Comparison of ENCODE assay signal across 24 cellular contexts in genomic region chr2:169887120-169887519, GRCh38. TPM values are rescaled to one million over a fixed set of nuclear protein-coding genes. Genes with fewer than 3 reads are reported as not detected.
DNase-seq lines count a peak whose midpoint lies in the region; ATAC-seq, FAIRE-seq and TF ChIP-seq lines count a peak whose summit lies in the region.
"Had no signal": no experiment of that assay in that cellular context is flagged by ENCODE, and none has a peak within 500 bp of the region (broad histone marks: within the 10 kb centered on the region; RNA-seq: fewer than 3 reads in every experiment).

No MANE protein-coding gene starts in this region.

- ATAC-seq in GM23338 = no peak
- ATAC-seq in WTC11 = no peak
- ATAC-seq in HG03139 (IDR thresholded peaks at IDR 0.05; ENCODE audit: unreplicated experiment) = no peak

- POLR2A ChIA-PET in HEK293T (lab: Yijun Ruan, JAX) = no interaction called here
- POLR2A ChIA-PET in WTC11 (lab: Charles Lee) = no interaction called here
- POLR2A ChIA-PET in Caco-2 (lab: Charles Lee) = no interaction called here

- no TSS peak for BruUV-seq in Caco-2 (replicated peaks; lab: Mats Ljungman, UMichigan)

- H3K36me3 ChIP-seq in GM23338 (ENCODE audit: insufficient read depth) = no peaks in the 10 kb centered on the region
- H3K36me3 ChIP-seq in Caco-2 (ENCODE audit: control insufficient read depth, insufficient read depth, low read length) = peaks cover 3% of the 10 kb centered on the region; the same call in 1 of the 2 replicates
- H3K36me3 ChIP-seq: BE2C had no signal

- H3K4me3 ChIP-seq in GM23338 (no peak overlapping the region), Caco-2 (ENCODE audit: low read depth, low read length) (no peak overlapping the region)
- H3K4me3 ChIP-seq: BLaER1 had no signal

- TF ChIP-seq POLR2A in GM12891 (IDR thresholded peaks at IDR 0.05; ENCODE audit: low read depth, low read length) = no peak

- no peak overlapping the region for H3K4me3 Mint-ChIP-seq in GM23338
- H3K4me3 Mint-ChIP-seq in WTC11 = no peak overlapping the region
- no peak overlapping the region for H3K4me3 Mint-ChIP-seq in Caco-2 (ENCODE audit: unreplicated experiment)
- no peak overlapping the region for H3K4me3 Mint-ChIP-seq in mesothelial cell of epicardium
- H3K4me3 Mint-ChIP-seq: CD14-positive monocyte; CD4-positive, alpha-beta memory T cell; CD4-positive, CD25-positive, alpha-beta regulatory T cell; CD8-positive, alpha-beta memory T cell had no signal

- H2AFZ ChIP-seq in GM23338 = no peak overlapping the region

- H3K27ac Mint-ChIP-seq in GM23338 = no peak overlapping the region
- 0 out of 2 replicates have a peak overlapping the region, but pooled peaks have one; percentile 40 for H3K27ac Mint-ChIP-seq in WTC11
- H3K27ac Mint-ChIP-seq in Caco-2 (ENCODE audit: unreplicated experiment) = no peak overlapping the region
- no peak overlapping the region for H3K27ac Mint-ChIP-seq in mesothelial cell of epicardium
- H3K27ac Mint-ChIP-seq: CD14-positive monocyte had no signal

- H3K4me1 Mint-ChIP-seq in GM23338 (peaks cover 2% of the 10 kb centered on the region; the same call in 2 of the 3 replicates), WTC11 (no peaks in the 10 kb centered on the region), Caco-2 (ENCODE audit: low read depth, unreplicated experiment) (peaks cover 10% of the 10 kb centered on the region), mesothelial cell of epicardium (peaks cover 16% of the 10 kb centered on the region)
- H3K4me1 Mint-ChIP-seq: CD14-positive monocyte had no signal

- TF ChIP-seq CTCF in GM23338 (conservative IDR thresholded peaks at IDR 0.05; ENCODE audit: low read depth in 2 of 2) = no peak
- TF ChIP-seq CTCF in WTC11 (IDR thresholded peaks at IDR 0.05) = no peak
- no peak for TF ChIP-seq CTCF in Caco-2 (IDR thresholded peaks at IDR 0.05; ENCODE audit: insufficient read depth in 1 of 2, low read depth in 1 of 2, low read length in 1 of 2, severe bottlenecking in 1 of 2, unreplicated experiment in 1 of 2)
- TF ChIP-seq CTCF in mesothelial cell of epicardium (IDR thresholded peaks at IDR 0.05; ENCODE audit: unreplicated experiment) = no peak

- H3K4me1 ChIP-seq in GM23338 (ENCODE audit: insufficient read depth) (no peaks in the 10 kb centered on the region), Caco-2 (peaks cover 15% of the 10 kb centered on the region)
- H3K4me1 ChIP-seq: BE2C, BLaER1 had no signal

- H3K9me3 Mint-ChIP-seq in GM23338 = no peaks in the 10 kb centered on the region
- H3K9me3 Mint-ChIP-seq in WTC11 = peaks cover 6% of the 10 kb centered on the region; the same call in 1 of the 2 replicates
- H3K9me3 Mint-ChIP-seq in Caco-2 (ENCODE audit: unreplicated experiment) = no peaks in the 10 kb centered on the region
- peaks cover 6% of the 10 kb centered on the region for H3K9me3 Mint-ChIP-seq in mesothelial cell of epicardium
- H3K9me3 Mint-ChIP-seq: CD4-positive, alpha-beta memory T cell; CD4-positive, CD25-positive, alpha-beta regulatory T cell; CD8-positive, alpha-beta memory T cell had no signal

- H3F3A ChIP-seq in GM23338 (replicated peaks; ENCODE audit: low read depth) = no peaks in the 10 kb centered on the region

- DNase-seq in GM12891 (ENCODE audit: insufficient read length, low spot score) = no peak
- no peak for DNase-seq in GM23338 (ENCODE audit: low spot score)
- DNase-seq in HEK293T (ENCODE audit: extremely low spot score) = no peak
- DNase-seq in WTC11 (ENCODE audit: low spot score) = no peak
- DNase-seq in Caco-2 = no peak
- no peak for DNase-seq in mesothelial cell of epicardium (ENCODE audit: low spot score in 2 of 2, unreplicated experiment in 2 of 2)
- DNase-seq in activated effector memory CD4-positive, alpha-beta T cell treated with anti-CD3 and anti-CD28 coated beads, Interleukin-2, amount 50 U/mL, for 16 hours = no peak
- DNase-seq: 8988T; ACHN; BE2C; C1 segment of cervical spinal cord; Calu3; CD4-positive, alpha-beta memory T cell; CD4-positive, CD25-positive, alpha-beta regulatory T cell; CD8-positive, alpha-beta memory T cell; COR-L47; DMS79 treated with DMSO at 0.1 percent for 48 hours; GF-D8 had no signal

- H3K27me3 ChIP-seq in GM23338 (ENCODE audit: insufficient read depth) (no peaks in the 10 kb centered on the region), Caco-2 (replicated peaks; ENCODE audit: control insufficient read depth, insufficient read depth, low read length) (no peaks in the 10 kb centered on the region)
- H3K27me3 ChIP-seq: BE2C, BLaER1 had no signal

- FAIRE-seq in GM12891 (lab: Jason Lieb, UNC) = peak; percentile 48
- FAIRE-seq: D721Med, GM12892, GM18507 had no signal

- H4K20me1 ChIP-seq in GM23338 (replicated peaks; ENCODE audit: insufficient read depth) = no peaks in the 10 kb centered on the region
- H4K20me1 ChIP-seq: BLaER1 had no signal

- CTCF ChIA-PET in HEK293T (lab: Yijun Ruan, JAX) = interaction anchor here (0.7 kb wide), 1 partner anchor 43 kb away, joined by 4 read pairs; no protein-coding TSS in a partner anchor
- CTCF ChIA-PET in WTC11 (lab: Charles Lee) = no interaction called here
- CTCF ChIA-PET in Caco-2 (lab: Charles Lee) = no interaction called here

- no peaks in the 10 kb centered on the region for H3K27me3 Mint-ChIP-seq in GM23338 (ENCODE audit: insufficient read depth, low read depth, poor library complexity)
- H3K27me3 Mint-ChIP-seq in WTC11 (ENCODE audit: low read depth) = no peaks in the 10 kb centered on the region
- H3K27me3 Mint-ChIP-seq in Caco-2 (ENCODE audit: insufficient read depth, unreplicated experiment) = no peaks in the 10 kb centered on the region
- no peaks in the 10 kb centered on the region for H3K27me3 Mint-ChIP-seq in mesothelial cell of epicardium (ENCODE audit: low read depth)
- H3K27me3 Mint-ChIP-seq: CD4-positive, alpha-beta memory T cell; CD4-positive, CD25-positive, alpha-beta regulatory T cell; CD8-positive, alpha-beta memory T cell had no signal

- H3K4me2 ChIP-seq in GM23338 = no peak overlapping the region
- H3K4me2 ChIP-seq: BLaER1 had no signal

- H3K36me3 Mint-ChIP-seq in GM23338 (ENCODE audit: low read depth) (peaks cover 2% of the 10 kb centered on the region; the same call in 1 of the 3 replicates), WTC11 (no peaks in the 10 kb centered on the region; the same call in 1 of the 2 replicates), Caco-2 (ENCODE audit: insufficient read depth, unreplicated experiment) (peaks cover 6% of the 10 kb centered on the region), mesothelial cell of epicardium (peaks cover 6% of the 10 kb centered on the region)

- intact Hi-C loops in Caco-2 (cut with micrococcal nuclease; ENCODE audit: unreplicated experiment) = no loop called here

- no peaks in the 10 kb centered on the region for H3K9me2 ChIP-seq in GM23338 (ENCODE audit: insufficient read depth)

- peak overlapping the region; percentile 29; the same call in 1 of the 2 replicates for H3K27ac ChIP-seq in GM23338 (ENCODE audit: low read depth)
- H3K27ac ChIP-seq: BLaER1 had no signal

- H3K79me2 ChIP-seq in GM23338 (replicated peaks; ENCODE audit: insufficient read depth) = no peaks in the 10 kb centered on the region

- H3K9me3 ChIP-seq in Caco-2 = no peaks in the 10 kb centered on the region
- H3K9me3 ChIP-seq: BE2C, BLaER1 had no signal

TF ChIP-seq in GM12891, 5 proteins besides CTCF, POLR2A, EP300 and RAD21:
- no peak for TF ChIP-seq PAX5 (IDR thresholded peaks at IDR 0.05; ENCODE audit: insufficient read depth, low read length, severe bottlenecking)
- TF ChIP-seq POU2F2 (IDR thresholded peaks at IDR 0.05; ENCODE audit: low read depth, low read length) = no peak
- TF ChIP-seq SPI1 (IDR thresholded peaks at IDR 0.05; ENCODE audit: low read depth, low read length) = no peak
- no peak for TF ChIP-seq TAF1 (IDR thresholded peaks at IDR 0.05; ENCODE audit: low read depth, low read length)
- TF ChIP-seq POLR2AphosphoS5 (IDR thresholded peaks at IDR 0.05; ENCODE audit: low read depth, low read length) = no peak
TF ChIP-seq in GM12891: peak in this region for 0.

TF ChIP-seq in GM23338, 12 proteins besides CTCF, POLR2A, EP300 and RAD21:
- TF ChIP-seq STAT1 (IDR thresholded peaks at IDR 0.05; ENCODE audit: unreplicated experiment) = no peak

TF ChIP-seq in HEK293T, 16 proteins besides CTCF, POLR2A, EP300 and RAD21:
- TF ChIP-seq PKNOX1 (IDR thresholded peaks at IDR 0.05) (peak; percentile 33; the same call in 1 of the 2 replicates), ARNT (IDR thresholded peaks at IDR 0.05) (no peak)

TF ChIP-seq in WTC11, 78 proteins besides CTCF, POLR2A, EP300 and RAD21 (continues in another document):
- TF ChIP-seq CBFB (CRISPR knock-in tag; IDR thresholded peaks at IDR 0.05; ENCODE audit: low read depth) (no peak), ZNF263 (CRISPR knock-in tag; IDR thresholded peaks at IDR 0.05; ENCODE audit: low read depth) (no peak)

RNA-seq across cellular contexts. Expression of gene UBR3, which starts 59.9 kb away (rescaled TPM):
- 5.0 TPM for polyA plus RNA-seq in GM12891 (2012; ENCODE audit: low read depth, missing spikeins)
- total RNA-seq in GM23338 (2014; rRNA removed; shearing (Covaris generic)) = 28.0 and 30.3 TPM in 2 replicates
- polyA plus RNA-seq in GM23338 (2016; fragmentation: Nextera tagmentation; extraction: Ambion mirVana) = 10.7 and 12.4 TPM in 2 replicates
- total RNA-seq in WTC11 (2021) (13.0 to 16.4 TPM (median 14.3 TPM) in 3 replicates), Caco-2 (2022) (32.6 and 35.7 TPM in 2 replicates), mesothelial cell of epicardium (44.9 to 47.7 TPM (median 47.3 TPM) in 3 replicates)
